In genomic region chr20:41617059-41617921, GRCh38 we compare ENCODE assay signal across 8 cellular contexts. TPM values are rescaled to one million over a fixed set of nuclear protein-coding genes. Genes with fewer than 3 reads are reported as not detected.
DNase-seq lines count a peak whose midpoint lies in the region; ATAC-seq and TF ChIP-seq lines count a peak whose summit lies in the region.

No MANE protein-coding gene starts in this region.

- H3K23ac ChIP-seq in mesendoderm (ENCODE audit: low read length), result no peak overlapping the region

- peak; percentile 57 to 65 for DNase-seq in Caco-2
- no peak for DNase-seq in LNCaP clone FGC (ENCODE audit: low read depth)
- peak; percentile 42 for DNase-seq in activated CD4-positive, alpha-beta T cell treated with anti-CD3 and anti-CD28 coated beads for 48 hours
- peak; percentile 45 for DNase-seq in mesendoderm
- no peak for DNase-seq in stimulated activated naive B cell treated with anti-CD40 and anti-IgM and Interleukin-4, amounts not matched to agents 10 μg/mL and 1 μg/mL and 100 μg/mL, for 72 hours

- H4K8ac ChIP-seq in mesendoderm (ENCODE audit: low read depth, low read length), result no peak overlapping the region

- H3K9me3 ChIP-seq in Caco-2 (no peaks in the 10 kb centered on the region), ectodermal cell (ENCODE audit: control insufficient read depth, low read length) (no peaks in the 10 kb centered on the region)

- H3K9me3 Mint-ChIP-seq in Caco-2 (ENCODE audit: unreplicated experiment), result no peaks in the 10 kb centered on the region
- no peaks in the 10 kb centered on the region for H3K9me3 Mint-ChIP-seq in stimulated activated naive B cell treated with anti-CD40 and anti-IgM and Interleukin-4, amounts not matched to agents 10 μg/mL and 1 μg/mL and 100 μg/mL, for 72 hours

- peaks cover 7% of the 10 kb centered on the region for H3K79me1 ChIP-seq in mesendoderm (ENCODE audit: low read length)

- no peak overlapping the region for H2BK15ac ChIP-seq in mesendoderm (replicated peaks; ENCODE audit: low read depth)

- BruUV-seq in Caco-2 (replicated peaks; lab: Mats Ljungman, UMichigan), result TSS peak; percentile 23

- H3K79me2 ChIP-seq in mesendoderm (ENCODE audit: control insufficient read depth, insufficient read depth, low read length), result peaks cover 38% of the 10 kb centered on the region

- peak overlapping the region; percentile 99 for H3K18ac ChIP-seq in mesendoderm (ENCODE audit: low read length)

- H2AK5ac ChIP-seq in mesendoderm (ENCODE audit: low read length), result no peak overlapping the region

- H3K36me3 ChIP-seq in Caco-2 (ENCODE audit: control insufficient read depth, insufficient read depth, low read length) (0 out of 2 replicates have a peak, but pooled peaks cover 3% of the 10 kb centered on the region), ectodermal cell (ENCODE audit: control insufficient read depth, insufficient read depth, low read length) (no peaks in the 10 kb centered on the region), mesendoderm (ENCODE audit: control insufficient read depth, insufficient read depth, low read length) (no peaks in the 10 kb centered on the region)

- TF ChIP-seq CTCF in Caco-2 (IDR thresholded peaks at IDR 0.05; ENCODE audit: insufficient read depth in 1 of 2, low read depth in 1 of 2, low read length in 1 of 2, severe bottlenecking in 1 of 2, unreplicated experiment in 1 of 2) (no peak), LNCaP clone FGC (IDR thresholded peaks at IDR 0.05; ENCODE audit: control insufficient read depth, extremely low read depth, insufficient read depth) (no peak)

- H3K27me3 ChIP-seq in Caco-2 (replicated peaks; ENCODE audit: control insufficient read depth, insufficient read depth, low read length) (no peaks in the 10 kb centered on the region), ectodermal cell (ENCODE audit: control insufficient read depth, insufficient read depth, low read length, poor library complexity, severe bottlenecking) (no peaks in the 10 kb centered on the region), mesendoderm (ENCODE audit: insufficient read depth, low read length, poor library complexity) (no peaks in the 10 kb centered on the region)

- H3K4me2 ChIP-seq in mesendoderm (ENCODE audit: low read length), result peak overlapping the region; percentile 42

- peaks cover 10% of the 10 kb centered on the region for H3K36me3 Mint-ChIP-seq in Caco-2 (ENCODE audit: insufficient read depth, unreplicated experiment)
- H3K36me3 Mint-ChIP-seq in stimulated activated naive B cell treated with anti-CD40 and anti-IgM and Interleukin-4, amounts not matched to agents 10 μg/mL and 1 μg/mL and 100 μg/mL, for 72 hours, result peaks cover 0 to 1% of the 10 kb centered on the region in 2 donors

- intact Hi-C loops in Caco-2 (cut with micrococcal nuclease; ENCODE audit: unreplicated experiment), result no loop called here

- peak overlapping the region; percentile 86 for H3K4me3 Mint-ChIP-seq in Caco-2 (ENCODE audit: unreplicated experiment)
- peak overlapping the region; percentile 87 to 88 for H3K4me3 Mint-ChIP-seq in stimulated activated naive B cell treated with anti-CD40 and anti-IgM and Interleukin-4, amounts not matched to agents 10 μg/mL and 1 μg/mL and 100 μg/mL, for 72 hours

- H4K5ac ChIP-seq in mesendoderm (ENCODE audit: low read length), result no peak overlapping the region

- H3K4me3 ChIP-seq in Caco-2 (ENCODE audit: low read depth, low read length) (peak overlapping the region; percentile 67), LNCaP clone FGC (ENCODE audit: low read depth, low read length) (peak overlapping the region; percentile 88), ectodermal cell (ENCODE audit: insufficient read depth, low read depth, low read length) (peak overlapping the region; percentile 80), mesendoderm (ENCODE audit: low read length) (peak overlapping the region; percentile 49)

- peak overlapping the region; percentile 96 for H2BK120ac ChIP-seq in mesendoderm (ENCODE audit: low read depth, low read length)

- H3K27ac Mint-ChIP-seq in Caco-2 (ENCODE audit: unreplicated experiment), result peak overlapping the region; percentile 40
- H3K27ac Mint-ChIP-seq in stimulated activated naive B cell treated with anti-CD40 and anti-IgM and Interleukin-4, amounts not matched to agents 10 μg/mL and 1 μg/mL and 100 μg/mL, for 72 hours, result peak overlapping the region; percentile 89

- no peak overlapping the region for H2BK5ac ChIP-seq in mesendoderm (ENCODE audit: low read length)

- no peaks in the 10 kb centered on the region for H3K27me3 Mint-ChIP-seq in Caco-2 (ENCODE audit: insufficient read depth, unreplicated experiment)
- no peaks in the 10 kb centered on the region for H3K27me3 Mint-ChIP-seq in stimulated activated naive B cell treated with anti-CD40 and anti-IgM and Interleukin-4, amounts not matched to agents 10 μg/mL and 1 μg/mL and 100 μg/mL, for 72 hours

- H3K27ac ChIP-seq in ectodermal cell (ENCODE audit: insufficient read depth, low read depth, low read length, poor library complexity, severe bottlenecking), result no peak overlapping the region
- peak overlapping the region; percentile 99 for H3K27ac ChIP-seq in mesendoderm (ENCODE audit: low read depth, low read length)

- peak overlapping the region; percentile 78 for H3K56ac ChIP-seq in mesendoderm (ENCODE audit: low read length)

- peaks cover 42% of the 10 kb centered on the region for H3K4me1 Mint-ChIP-seq in Caco-2 (ENCODE audit: low read depth, unreplicated experiment)
- peaks cover 44 to 62% of the 10 kb centered on the region in 2 donors for H3K4me1 Mint-ChIP-seq in stimulated activated naive B cell treated with anti-CD40 and anti-IgM and Interleukin-4, amounts not matched to agents 10 μg/mL and 1 μg/mL and 100 μg/mL, for 72 hours

- POLR2A ChIA-PET in Caco-2 (lab: Charles Lee), result interaction anchor here (0.6 to 1.1 kb wide), 5 partner anchors 33 to 929 kb away, joined by 3 to 11 read pairs (median 4); no protein-coding TSS in a partner anchor

- WGBS in ectodermal cell, 2 experiments, result 4 to 5% methylated on average over 38 of the region's 38 CpGs
- no CpG with 5 or more reads among the region's 38 CpGs for WGBS in mesendoderm (ENCODE audit: extremely low coverage, insufficient coverage, low lambda C conversion rate)

- CTCF ChIA-PET in Caco-2 (lab: Charles Lee), result interaction anchor here (0.6 to 4.1 kb wide), 9 partner anchors 9 to 278 kb away, joined by 3 to 29 read pairs (median 5); partner anchors contain the start of gene LPIN3

- H3K4ac ChIP-seq in mesendoderm (ENCODE audit: low read depth, low read length), result peak overlapping the region; percentile 96

- H3K9ac ChIP-seq in mesendoderm (ENCODE audit: low read length), result peak overlapping the region; percentile 89

- ATAC-seq in GM21526 (IDR thresholded peaks at IDR 0.05; ENCODE audit: low FRiP score, unreplicated experiment), result peak; percentile 12
- ATAC-seq in stimulated activated naive B cell treated with anti-CD40 and anti-IgM and Interleukin-4, amounts not matched to agents 10 μg/mL and 1 μg/mL and 100 μg/mL, for 72 hours (replicated peaks), result peak; percentile 2 to 4
- ATAC-seq in HG02798 (IDR thresholded peaks at IDR 0.05; ENCODE audit: poor library complexity, unreplicated experiment), result no peak

- H3K4me1 ChIP-seq in Caco-2, result peaks cover 26% of the 10 kb centered on the region
- H3K4me1 ChIP-seq in ectodermal cell (ENCODE audit: control insufficient read depth, insufficient read depth, low read length), result peaks cover 13% of the 10 kb centered on the region
- H3K4me1 ChIP-seq in mesendoderm (ENCODE audit: control insufficient read depth, low read depth, low read length), result peaks cover 14% of the 10 kb centered on the region

RNA-seq across cellular contexts. Expression of gene CHD6, which starts 0.9 kb away (rescaled TPM):
- total RNA-seq in Caco-2 (2022), result 80.5 and 88.1 TPM in 2 replicates
- 34.3 TPM for polyA plus RNA-seq in ectodermal cell (2013, experiment 1 of 4)
- 39.1 TPM for polyA plus RNA-seq in ectodermal cell (2013, experiment 2 of 4)
- polyA plus RNA-seq in ectodermal cell (2013, experiment 3 of 4), result 31.4 TPM
- polyA plus RNA-seq in ectodermal cell (2013, experiment 4 of 4), result 43.6 TPM
- 23.9 TPM for polyA plus RNA-seq in mesendoderm (2013, experiment 1 of 2)
- 23.3 TPM for polyA plus RNA-seq in mesendoderm (2013, experiment 2 of 2)

Comparison
In these comparisons a context has a peak if more than half of its experiments do, and no peak if none do; other contexts are left out.
1. DNase-seq: peak in Caco-2 (2 of 2), activated CD4-positive, alpha-beta T cell treated with anti-CD3 and anti-CD28 coated beads for 48 hours (single experiment) and mesendoderm (single experiment); none in LNCaP clone FGC (single experiment) and stimulated activated naive B cell treated with anti-CD40 and anti-IgM and Interleukin-4, amounts not matched to agents 10 μg/mL and 1 μg/mL and 100 μg/mL, for 72 hours (single experiment).
2. Peak in every context shown above with its lines, with median percentiles within 50 percentile points of each other: H3K4me3 ChIP-seq.